8 cellular contexts compared by ENCODE assay signal in genomic region chr2:42169869-42170465, GRCh38. TPM values are rescaled to one million over a fixed set of nuclear protein-coding genes. Genes with fewer than 3 reads are reported as not detected.
DNase-seq lines count a peak whose midpoint lies in the region; ATAC-seq lines count a peak whose summit lies in the region.

No MANE protein-coding gene starts in this region.

- H3K4me3 Mint-ChIP-seq in activated T-helper 17 cell treated with anti-CD3 and anti-CD28 coated beads, Interleukin-2, amount 50 U/mL, for 72 hours: no peak overlapping the region

- H3K27ac ChIP-seq in iPS-20b (ENCODE audit: low read length): peak overlapping the region; percentile 42
- peak overlapping the region; percentile 59 for H3K27ac ChIP-seq in substantia nigra (ENCODE audit: low read depth, low read length, poor library complexity, severe bottlenecking)

- H3K9ac ChIP-seq in iPS-20b (ENCODE audit: low read depth, low read length): peak overlapping the region; percentile 91

- DNase-seq in EL (peak; percentile 34), substantia nigra (lab: John Stamatoyannopoulos, UW) (peak in 6 of 49 donors; percentile 13 to 46 (median 33)), COR-L47 (lab: John Stamatoyannopoulos, UW) (no peak), NCI-H187 treated with DMSO at 0.1 percent for 48 hours (lab: John Stamatoyannopoulos, UW) (no peak)

- ATAC-seq in GM19468 (IDR thresholded peaks at IDR 0.05; ENCODE audit: extremely low read depth, unreplicated experiment) (peak; percentile 2), HG03565 (IDR thresholded peaks at IDR 0.05; ENCODE audit: unreplicated experiment) (peak; percentile 26)
- peak; percentile 24 for ATAC-seq in activated T-helper 17 cell treated with anti-CD3 and anti-CD28 coated beads, Interleukin-2, amount 50 U/mL, for 72 hours (replicated peaks)

- H3K36me3 Mint-ChIP-seq in activated T-helper 17 cell treated with anti-CD3 and anti-CD28 coated beads, Interleukin-2, amount 50 U/mL, for 72 hours (ENCODE audit: low read depth): no peaks in the 10 kb centered on the region

- no peaks in the 10 kb centered on the region for H3K27me3 Mint-ChIP-seq in activated T-helper 17 cell treated with anti-CD3 and anti-CD28 coated beads, Interleukin-2, amount 50 U/mL, for 72 hours

- H3K9me3 ChIP-seq in iPS-20b (ENCODE audit: insufficient read depth, low read depth, low read length): no peaks in the 10 kb centered on the region

- no peak overlapping the region for H3K27ac Mint-ChIP-seq in activated T-helper 17 cell treated with anti-CD3 and anti-CD28 coated beads, Interleukin-2, amount 50 U/mL, for 72 hours

- H3K4me3 ChIP-seq in iPS-20b (ENCODE audit: low read length): peak overlapping the region; percentile 93

- H3K4me1 ChIP-seq in iPS-20b (ENCODE audit: insufficient read depth, low read length): peaks cover 23% of the 10 kb centered on the region

- H3K4me1 Mint-ChIP-seq in activated T-helper 17 cell treated with anti-CD3 and anti-CD28 coated beads, Interleukin-2, amount 50 U/mL, for 72 hours: peaks cover 12% of the 10 kb centered on the region

- no peaks in the 10 kb centered on the region for H3K9me3 Mint-ChIP-seq in activated T-helper 17 cell treated with anti-CD3 and anti-CD28 coated beads, Interleukin-2, amount 50 U/mL, for 72 hours

- no peaks in the 10 kb centered on the region for H3K36me3 ChIP-seq in iPS-20b (ENCODE audit: insufficient read depth, low read depth, low read length)

- no peaks in the 10 kb centered on the region for H3K27me3 ChIP-seq in iPS-20b (ENCODE audit: insufficient read depth, low read length)

RNA-seq across cellular contexts. Expression of gene EML4, which starts 0.8 kb away (rescaled TPM):
- total RNA-seq in activated T-helper 17 cell treated with anti-CD3 and anti-CD28 coated beads, Interleukin-2, amount 50 U/mL, for 72 hours: 10 to 100 TPM; 69.9 to 93.7 TPM
